In the genomic region with DNA sequence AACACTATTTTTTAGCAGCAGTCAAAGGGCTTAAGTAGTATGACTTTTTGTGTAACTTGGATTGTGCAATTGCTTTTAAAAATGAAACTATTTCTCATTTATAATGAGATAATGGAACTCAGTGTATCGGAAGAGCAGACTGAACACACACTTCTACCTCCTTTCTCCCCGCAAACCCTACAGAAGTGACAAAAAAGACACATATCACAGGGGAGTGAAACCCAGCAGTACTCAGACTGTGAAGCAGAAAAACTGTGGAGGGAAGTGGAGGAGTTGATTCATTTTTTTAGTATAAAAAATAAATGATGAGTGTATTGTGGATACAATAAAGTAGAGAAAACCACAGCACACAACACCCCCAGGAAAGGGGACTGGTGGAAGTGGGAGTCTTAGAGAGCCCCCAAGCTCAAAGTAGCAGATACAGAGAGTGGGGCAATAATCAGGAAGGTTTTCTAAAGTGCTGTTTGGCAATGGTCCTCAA, we compare ENCODE assay signal across 8 cellular contexts. TPM values are rescaled to one million over a fixed set of nuclear protein-coding genes. Genes with fewer than 3 reads are reported as not detected.
DNase-seq lines count a peak whose midpoint lies in the region; ATAC-seq and TF ChIP-seq lines count a peak whose summit lies in the region.

No MANE protein-coding gene starts in this region.

- peak; percentile 48 for DNase-seq in activated CD4-positive, alpha-beta T cell treated with anti-CD3 and anti-CD28 coated beads for 48 hours
- DNase-seq in activated CD4-positive, alpha-beta T cell treated with anti-CD3 and anti-CD28 coated beads for 1 hour, result no peak
- DNase-seq in Peyer's patch, result no peak
- DNase-seq in superior temporal gyrus (ENCODE audit: extremely low spot score), result peak; percentile 5
- DNase-seq in nucleus accumbens (lab: John Stamatoyannopoulos, UW), result no peak
- DNase-seq in glomerular visceral epithelial cell (ENCODE audit: extremely low spot score), result no peak

- ATAC-seq in gastroesophageal sphincter (peak; percentile 56), HG03342 (IDR thresholded peaks at IDR 0.05; ENCODE audit: unreplicated experiment) (no peak)

- no peaks in the 10 kb centered on the region for H3K9me3 ChIP-seq in Peyer's patch
- no peaks in the 10 kb centered on the region for H3K9me3 ChIP-seq in gastroesophageal sphincter

- no peak for TF ChIP-seq CTCF in Peyer's patch (IDR thresholded peaks at IDR 0.05)
- no peak for TF ChIP-seq CTCF in gastroesophageal sphincter (IDR thresholded peaks at IDR 0.05)

- no peaks in the 10 kb centered on the region for H3K36me3 ChIP-seq in Peyer's patch
- no peaks in the 10 kb centered on the region for H3K36me3 ChIP-seq in gastroesophageal sphincter

- TF ChIP-seq POLR2A in Peyer's patch (IDR thresholded peaks at IDR 0.05) (peak in 1 of 2 donors; percentile 42), gastroesophageal sphincter (IDR thresholded peaks at IDR 0.05) (no peak)

- WGBS in gastroesophageal sphincter (ENCODE audit: low coverage in 1 of 2), 2 donors, result 38 to 44% methylated on average over 2 of the region's 2 CpGs

- H3K4me3 ChIP-seq in Peyer's patch (no peak overlapping the region), gastroesophageal sphincter (peak overlapping the region in 1 of 2 donors; percentile 16)

- H3K27me3 ChIP-seq in Peyer's patch, result no peaks in the 10 kb centered on the region
- no peaks in the 10 kb centered on the region for H3K27me3 ChIP-seq in gastroesophageal sphincter

- H3K27ac ChIP-seq in Peyer's patch, result peak overlapping the region; percentile 45 to 57 (median 52)
- peak overlapping the region in 3 of 4 donors; percentile 52 to 71 (median 59) for H3K27ac ChIP-seq in gastroesophageal sphincter

- TF ChIP-seq EP300 in gastroesophageal sphincter (IDR thresholded peaks at IDR 0.05), result no peak

- H3K4me1 ChIP-seq in Peyer's patch (peaks cover 0 to 15% (median 2%) of the 10 kb centered on the region in 4 donors), gastroesophageal sphincter (peaks cover 6 to 60% (median 17%) of the 10 kb centered on the region in 3 donors)

RNA-seq across cellular contexts. Expression of a gene that starts 9.7 kb away (rescaled TPM):
- 10 to 100 TPM in 1 of 4 donors, 1 to 10 TPM in 3; 2.8 to 19.0 (median 5.4) TPM for total RNA-seq in Peyer's patch
- total RNA-seq in gastroesophageal sphincter, result 10 to 100 TPM in 2 of 4 donors, 1 to 10 TPM in 2; 6.5 to 25.4 (median 15.7) TPM

Comparison
In these comparisons a context has a peak if more than half of its experiments do, and no peak if none do; other contexts are left out.
1. DNase-seq: peak in activated CD4-positive, alpha-beta T cell treated with anti-CD3 and anti-CD28 coated beads for 48 hours (single experiment) and superior temporal gyrus (single experiment); none in activated CD4-positive, alpha-beta T cell treated with anti-CD3 and anti-CD28 coated beads for 1 hour (single experiment), Peyer's patch (0 of 3), nucleus accumbens (0 of 56) and glomerular visceral epithelial cell (single experiment).